In the genomic region with DNA sequence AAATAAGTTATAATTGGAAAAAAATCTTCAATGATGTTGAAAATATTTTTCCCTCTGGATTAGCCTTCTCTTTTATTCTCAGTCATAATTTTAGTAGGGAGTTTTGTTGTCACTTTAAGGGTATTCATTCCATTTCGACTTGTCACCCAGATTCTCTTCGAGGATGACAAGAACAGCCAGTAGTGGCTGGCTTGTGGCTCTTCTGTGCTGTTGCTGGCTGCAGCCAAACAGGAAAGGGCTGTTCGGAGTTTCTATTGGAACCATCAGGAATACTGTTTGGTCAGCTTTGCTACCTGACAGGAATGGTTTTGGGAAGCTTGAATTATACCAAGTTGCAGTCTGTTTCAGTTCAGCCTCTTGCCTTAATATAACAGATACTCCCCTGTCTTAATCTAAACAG, we compare ENCODE assay signal across 13 cellular contexts.
DNase-seq lines count a peak whose midpoint lies in the region; ATAC-seq and TF ChIP-seq lines count a peak whose summit lies in the region.
"Had no signal": no experiment of that assay in that cellular context is flagged by ENCODE, and none has a peak within 500 bp of the region (broad histone marks: within the 10 kb centered on the region; RNA-seq: fewer than 3 reads in every experiment).

No MANE protein-coding gene starts in this region.

- peaks cover 3% of the 10 kb centered on the region for H3K9me3 Mint-ChIP-seq in stimulated activated naive CD8-positive, alpha-beta T cell treated with anti-CD3 and anti-CD28 coated beads, Interleukin-15, Interleukin-2, amounts not matched to agents 100 ng/mL and 50 ng/mL, for 24 hours
- no peaks in the 10 kb centered on the region for H3K9me3 Mint-ChIP-seq in stimulated activated naive CD8-positive, alpha-beta T cell treated with anti-CD3 and anti-CD28 coated beads, Interleukin-15, amount 100 ng/mL, for 72 hours
- H3K9me3 Mint-ChIP-seq: stimulated activated memory B cell treated with anti-CD40 and anti-IgM and Interleukin-4, amounts not matched to agents 10 μg/mL and 1 μg/mL and 100 μg/mL, for 72 hours had no signal

- peak overlapping the region; percentile 25 to 29 for H3K4me3 ChIP-seq in neutrophil (ENCODE audit: low read depth in 1 of 2, low read length in 1 of 2)
- H3K4me3 ChIP-seq: gastrocnemius medialis had no signal

- TF ChIP-seq CTCF in neutrophil (IDR thresholded peaks at IDR 0.05) = no peak

- DNase-seq in stimulated activated naive CD8-positive, alpha-beta T cell treated with anti-CD3 and anti-CD28 coated beads, Interleukin-15, amount 100 ng/mL, for 72 hours = no peak
- DNase-seq in epithelial cell of prostate (ENCODE audit: low read depth, low spot score) (no peak), RKO (ENCODE audit: low spot score) (no peak), hippocampal formation (lab: John Stamatoyannopoulos, UW) (no peak)
- DNase-seq: activated CD8-positive, alpha-beta memory T cell treated with anti-CD3 and anti-CD28 coated beads for 24 hours; activated gamma-delta T cell treated with Interleukin-2 at 50 U/mL for 16 hours; retina had no signal

- H3K9me3 ChIP-seq in neutrophil = no peaks in the 10 kb centered on the region
- H3K9me3 ChIP-seq: gastrocnemius medialis had no signal

- peak overlapping the region; percentile 70 for H3K27ac Mint-ChIP-seq in stimulated activated naive CD8-positive, alpha-beta T cell treated with anti-CD3 and anti-CD28 coated beads, Interleukin-15, Interleukin-2, amounts not matched to agents 100 ng/mL and 50 ng/mL, for 24 hours
- H3K27ac Mint-ChIP-seq in stimulated activated naive CD8-positive, alpha-beta T cell treated with anti-CD3 and anti-CD28 coated beads, Interleukin-15, amount 100 ng/mL, for 72 hours = no peak overlapping the region
- H3K27ac Mint-ChIP-seq: stimulated activated memory B cell treated with anti-CD40 and anti-IgM and Interleukin-4, amounts not matched to agents 10 μg/mL and 1 μg/mL and 100 μg/mL, for 72 hours had no signal

- no peaks in the 10 kb centered on the region for H3K27me3 ChIP-seq in neutrophil
- H3K27me3 ChIP-seq: gastrocnemius medialis had no signal

- H3K27me3 Mint-ChIP-seq in stimulated activated naive CD8-positive, alpha-beta T cell treated with anti-CD3 and anti-CD28 coated beads, Interleukin-15, Interleukin-2, amounts not matched to agents 100 ng/mL and 50 ng/mL, for 24 hours = no peaks in the 10 kb centered on the region
- no peaks in the 10 kb centered on the region for H3K27me3 Mint-ChIP-seq in stimulated activated naive CD8-positive, alpha-beta T cell treated with anti-CD3 and anti-CD28 coated beads, Interleukin-15, amount 100 ng/mL, for 72 hours
- H3K27me3 Mint-ChIP-seq: stimulated activated memory B cell treated with anti-CD40 and anti-IgM and Interleukin-4, amounts not matched to agents 10 μg/mL and 1 μg/mL and 100 μg/mL, for 72 hours had no signal

- no peak for ATAC-seq in stimulated activated naive CD8-positive, alpha-beta T cell treated with anti-CD3 and anti-CD28 coated beads, Interleukin-15, amount 100 ng/mL, for 72 hours
- ATAC-seq in HG02852 (IDR thresholded peaks at IDR 0.05; ENCODE audit: unreplicated experiment) (no peak), HG03095 (IDR thresholded peaks at IDR 0.05; ENCODE audit: unreplicated experiment) (no peak)
- ATAC-seq: stimulated activated memory B cell treated with anti-CD40 and anti-IgM and Interleukin-4, amounts not matched to agents 10 μg/mL and 1 μg/mL and 100 μg/mL, for 72 hours had no signal

- no peaks in the 10 kb centered on the region for H3K36me3 ChIP-seq in neutrophil
- H3K36me3 ChIP-seq: gastrocnemius medialis had no signal

- H3K36me3 Mint-ChIP-seq in stimulated activated naive CD8-positive, alpha-beta T cell treated with anti-CD3 and anti-CD28 coated beads, Interleukin-15, Interleukin-2, amounts not matched to agents 100 ng/mL and 50 ng/mL, for 24 hours (ENCODE audit: low read depth) = peaks cover 40% of the 10 kb centered on the region

- H3K27ac ChIP-seq in epithelial cell of prostate (peak overlapping the region; percentile 12), neutrophil (peak overlapping the region; percentile 97)

- H3K4me3 Mint-ChIP-seq in stimulated activated naive CD8-positive, alpha-beta T cell treated with anti-CD3 and anti-CD28 coated beads, Interleukin-15, Interleukin-2, amounts not matched to agents 100 ng/mL and 50 ng/mL, for 24 hours = no peak overlapping the region
- no peak overlapping the region for H3K4me3 Mint-ChIP-seq in stimulated activated naive CD8-positive, alpha-beta T cell treated with anti-CD3 and anti-CD28 coated beads, Interleukin-15, amount 100 ng/mL, for 72 hours

- peaks cover 55% of the 10 kb centered on the region for H3K4me1 Mint-ChIP-seq in stimulated activated naive CD8-positive, alpha-beta T cell treated with anti-CD3 and anti-CD28 coated beads, Interleukin-15, Interleukin-2, amounts not matched to agents 100 ng/mL and 50 ng/mL, for 24 hours (ENCODE audit: low read depth)
- peaks cover 52% of the 10 kb centered on the region for H3K4me1 Mint-ChIP-seq in stimulated activated naive CD8-positive, alpha-beta T cell treated with anti-CD3 and anti-CD28 coated beads, Interleukin-15, amount 100 ng/mL, for 72 hours

- H3K4me1 ChIP-seq in neutrophil (ENCODE audit: control insufficient read depth in 1 of 2, insufficient read depth in 1 of 2, low read depth in 1 of 2, low read length in 1 of 2) = peaks cover 66 to 70% of the 10 kb centered on the region in 2 experiments
